Comparison of ENCODE assay signal across 1 cellular context in genomic region chr14:99476864-99477263, GRCh38.
TF ChIP-seq lines count a peak whose summit lies in the region.

No MANE protein-coding gene starts in this region.

TF ChIP-seq in K562, 482 proteins besides CTCF, POLR2A, EP300 and RAD21:
- no peak for TF ChIP-seq CSDE1 (IDR thresholded peaks at IDR 0.05)
- TF ChIP-seq MEIS2 (IDR thresholded peaks at IDR 0.05; ENCODE audit: partially characterized antibody) = peak; percentile 7
- no peak for TF ChIP-seq EZH2 (IDR thresholded peaks at IDR 0.05; ENCODE audit: borderline replicate concordance, low read depth, low read length)
- TF ChIP-seq HMBOX1 (IDR thresholded peaks at IDR 0.05) = peak; percentile 85
- no peak for TF ChIP-seq TRIM24 (IDR thresholded peaks at IDR 0.05)
- 0 out of 4 replicates have a peak, but pooled peaks of 1 of the 2 experiments have one; percentile 27 for TF ChIP-seq MAZ (CRISPR knock-in tag; conservative IDR thresholded peaks at IDR 0.05 in 1 of 2, IDR thresholded peaks at IDR 0.05 in 1 of 2)
- no peak for TF ChIP-seq FOXJ2 (tag; IDR thresholded peaks at IDR 0.05)
- TF ChIP-seq MAX (CRISPR knock-in tag; IDR thresholded peaks at IDR 0.05) = no peak
- TF ChIP-seq HOMEZ (CRISPR knock-in tag; IDR thresholded peaks at IDR 0.05) = no peak
